Comparison of ENCODE assay signal across 18 cellular contexts in the genomic region with DNA sequence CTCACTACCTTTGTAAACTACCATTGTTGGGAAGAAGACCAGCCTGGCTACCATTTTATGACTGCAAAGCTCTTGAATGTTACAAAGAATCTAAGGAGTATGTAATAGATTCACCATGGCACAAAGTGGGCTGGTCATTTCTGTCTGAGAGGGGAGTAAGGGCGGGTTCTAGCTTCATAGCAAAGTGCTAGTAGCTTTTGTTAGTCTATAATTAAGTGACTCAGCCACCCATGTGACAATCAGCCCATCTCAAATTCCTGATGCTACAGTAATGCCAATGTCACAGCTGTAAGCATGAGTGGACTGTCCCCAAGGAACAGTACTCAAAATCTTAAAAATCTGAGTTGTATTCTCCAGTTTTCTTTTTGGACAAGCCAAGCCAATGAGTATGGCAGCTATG. TPM values are rescaled to one million over a fixed set of nuclear protein-coding genes. Genes with fewer than 3 reads are reported as not detected.
DNase-seq lines count a peak whose midpoint lies in the region; ATAC-seq and TF ChIP-seq lines count a peak whose summit lies in the region.
"Had no signal": no experiment of that assay in that cellular context is flagged by ENCODE, and none has a peak within 500 bp of the region (broad histone marks: within the 10 kb centered on the region; RNA-seq: fewer than 3 reads in every experiment).

No MANE protein-coding gene starts in this region.

- H3K27me3 ChIP-seq in smooth muscle cell (ENCODE audit: low read depth) = no peaks in the 10 kb centered on the region
- no peaks in the 10 kb centered on the region for H3K27me3 ChIP-seq in CD8-positive, alpha-beta T cell (ENCODE audit: insufficient read depth, low read length)
- H3K27me3 ChIP-seq: pancreas, thyroid gland had no signal

- H4K20me1 ChIP-seq in smooth muscle cell (ENCODE audit: low read depth) = no peaks in the 10 kb centered on the region

- H3K9me3 Mint-ChIP-seq in CD8-positive, alpha-beta T cell = peaks cover 6% of the 10 kb centered on the region

- peak overlapping the region; percentile 57 for H3K27ac ChIP-seq in smooth muscle cell (ENCODE audit: low read depth)
- no peak overlapping the region for H3K27ac ChIP-seq in CD8-positive, alpha-beta T cell (ENCODE audit: low read depth, low read length)
- H3K27ac ChIP-seq: 22Rv1, pancreas, thyroid gland had no signal

- DNase-seq in NCI-H1105 treated with DMSO at 0.1 percent for 48 hours (lab: John Stamatoyannopoulos, UW) (peak; percentile 13), NCI-H1105 (lab: John Stamatoyannopoulos, UW) (no peak), NCI-H748 (lab: John Stamatoyannopoulos, UW; ENCODE audit: unreplicated experiment) (peak; percentile 66), fibroblast of mammary gland (ENCODE audit: low read depth) (peak; percentile 78), smooth muscle cell (lab: John Stamatoyannopoulos, UW; ENCODE audit: unreplicated experiment) (no peak), activated gamma-delta T cell (lab: John Stamatoyannopoulos, UW) (no peak)
- DNase-seq in CD8-positive, alpha-beta T cell = no peak
- DNase-seq: KBM-7, mammary epithelial cell, NCI-H187 treated with DMSO at 0.1 percent for 48 hours, pancreas, T-helper 1 cell, thyroid gland had no signal

- H3K4me3 Mint-ChIP-seq in CD8-positive, alpha-beta T cell = no peak overlapping the region

- H3K36me3 ChIP-seq in smooth muscle cell (ENCODE audit: low read depth) = no peaks in the 10 kb centered on the region
- H3K36me3 ChIP-seq in CD8-positive, alpha-beta T cell (ENCODE audit: insufficient read depth, low read length) = no peaks in the 10 kb centered on the region
- H3K36me3 ChIP-seq: pancreas, thyroid gland had no signal

- no peak overlapping the region for H3K9ac ChIP-seq in smooth muscle cell (ENCODE audit: low read depth)

- ATAC-seq in CD8-positive, alpha-beta T cell = no peak
- ATAC-seq in GM21447 (IDR thresholded peaks at IDR 0.05; ENCODE audit: unreplicated experiment) = no peak
- ATAC-seq: activated CD4-positive, CD25-positive, alpha-beta regulatory T cell treated with anti-CD3 and anti-CD28 coated beads, Interleukin-2, amount 50 U/mL, for 24 hours; pancreas had no signal

- peaks cover 27% of the 10 kb centered on the region for H3K27me3 Mint-ChIP-seq in CD8-positive, alpha-beta T cell (ENCODE audit: low read depth)

- H3K79me2 ChIP-seq in smooth muscle cell (ENCODE audit: low read depth) = no peaks in the 10 kb centered on the region

- H3K36me3 Mint-ChIP-seq in CD8-positive, alpha-beta T cell = no peaks in the 10 kb centered on the region

- H3K9me3 ChIP-seq in smooth muscle cell (replicated peaks; ENCODE audit: low read depth) = no peaks in the 10 kb centered on the region
- H3K9me3 ChIP-seq in CD8-positive, alpha-beta T cell (ENCODE audit: low read length) = no peaks in the 10 kb centered on the region
- H3K9me3 ChIP-seq: pancreas, thyroid gland had no signal

- WGBS in smooth muscle cell (ENCODE audit: low lambda C conversion rate) = 52% methylated on average over 1 of the region's 1 CpG

- no peak overlapping the region for H2AFZ ChIP-seq in smooth muscle cell (ENCODE audit: low read depth)

- POLR2A ChIA-PET in CD8-positive, alpha-beta T cell (lab: Charles Lee) = no interaction called here

- no peaks in the 10 kb centered on the region for H3K4me1 Mint-ChIP-seq in CD8-positive, alpha-beta T cell (ENCODE audit: low read depth)

- CTCF ChIA-PET in CD8-positive, alpha-beta T cell (lab: Charles Lee) = no interaction called here

- TF ChIP-seq CTCF in fibroblast of mammary gland (conservative IDR thresholded peaks at IDR 0.05; ENCODE audit: control insufficient read depth, insufficient read depth, low read depth, low read length) (no peak), smooth muscle cell (IDR thresholded peaks at IDR 0.05; ENCODE audit: borderline replicate concordance, insufficient read depth, poor library complexity, severe bottlenecking) (no peak)
- no peak for TF ChIP-seq CTCF in CD8-positive, alpha-beta T cell (IDR thresholded peaks at IDR 0.05)

- intact Hi-C loops in CD8-positive, alpha-beta T cell (cut with DNase I, micrococcal nuclease) = no loop called here

- no peak overlapping the region for H3K27ac Mint-ChIP-seq in CD8-positive, alpha-beta T cell

- no peaks in the 10 kb centered on the region for H3K4me1 ChIP-seq in smooth muscle cell (ENCODE audit: low read depth)
- no peaks in the 10 kb centered on the region for H3K4me1 ChIP-seq in CD8-positive, alpha-beta T cell (ENCODE audit: insufficient read depth, low read length)
- H3K4me1 ChIP-seq: thyroid gland had no signal

- no peak overlapping the region for H3K4me3 ChIP-seq in fibroblast of mammary gland (ENCODE audit: control insufficient read depth, low read depth, low read length)
- no peak overlapping the region for H3K4me3 ChIP-seq in smooth muscle cell
- no peak overlapping the region for H3K4me3 ChIP-seq in CD8-positive, alpha-beta T cell (ENCODE audit: low read depth, low read length)
- H3K4me3 ChIP-seq: pancreas, thyroid gland had no signal

- H3K4me2 ChIP-seq in smooth muscle cell = no peak overlapping the region

- H3F3A ChIP-seq in smooth muscle cell (ENCODE audit: low read depth) = peaks cover 5% of the 10 kb centered on the region

RNA-seq across cellular contexts. Expression of gene OTUD3, which starts 15.4 kb away (rescaled TPM):
- total RNA-seq in smooth muscle cell = 9.9 and 10.0 TPM in 2 replicates
- polyA plus RNA-seq in smooth muscle cell = 2.3 and 2.6 TPM in 2 replicates
- 10 to 100 TPM; 16.5 to 17.3 TPM for total RNA-seq in CD8-positive, alpha-beta T cell

RNA-seq across cellular contexts. Expression of gene RNF186, which starts 51.7 kb away (rescaled TPM):
- not detected in 2 replicates for total RNA-seq in smooth muscle cell
- polyA plus RNA-seq in smooth muscle cell = not detected in 2 replicates
- not detected for total RNA-seq in CD8-positive, alpha-beta T cell
- total RNA-seq: epithelial cell of proximal tubule, mammary epithelial cell, thyroid gland had no signal
- polyA plus RNA-seq: mammary epithelial cell had no signal

RNA-seq across cellular contexts. Expression of gene PLA2G2E, which starts 56.7 kb away (rescaled TPM):
- total RNA-seq in smooth muscle cell = not detected in 2 replicates
- not detected in 2 replicates for polyA plus RNA-seq in smooth muscle cell
- total RNA-seq in CD8-positive, alpha-beta T cell = not detected
- total RNA-seq: epithelial cell of proximal tubule, mammary epithelial cell, pancreas, thyroid gland had no signal
- polyA plus RNA-seq: adipose tissue, mammary epithelial cell, pancreas had no signal

Comparison
In these comparisons a context has a peak if more than half of its experiments do, and no peak if none do; other contexts are left out.
1. DNase-seq: peak in NCI-H1105 treated with DMSO at 0.1 percent for 48 hours (single experiment), NCI-H748 (single experiment) and fibroblast of mammary gland (single experiment); none in NCI-H1105 (single experiment), smooth muscle cell (single experiment), activated gamma-delta T cell (single experiment) and CD8-positive, alpha-beta T cell (0 of 7).